In genomic region chr11:34313099-34313517, GRCh38 we compare ENCODE assay signal across 10 cellular contexts. TPM values are rescaled to one million over a fixed set of nuclear protein-coding genes. Genes with fewer than 3 reads are reported as not detected.
DNase-seq lines count a peak whose midpoint lies in the region; ATAC-seq, FAIRE-seq and TF ChIP-seq lines count a peak whose summit lies in the region.
"Had no signal": no experiment of that assay in that cellular context is flagged by ENCODE, and none has a peak within 500 bp of the region (broad histone marks: within the 10 kb centered on the region; RNA-seq: fewer than 3 reads in every experiment).

No MANE protein-coding gene starts in this region.

- peaks cover 3% of the 10 kb centered on the region for H3K36me3 Mint-ChIP-seq in astrocyte (ENCODE audit: low read depth, unreplicated experiment)

- H3K36me3 ChIP-seq in astrocyte (ENCODE audit: insufficient read depth, low read length) = no peaks in the 10 kb centered on the region
- H3K36me3 ChIP-seq: SJSA1 had no signal

- H3K4me3 ChIP-seq in astrocyte (ENCODE audit: insufficient read depth, low read depth, low read length) = no peak overlapping the region
- H3K4me3 ChIP-seq: SJSA1 had no signal

- FAIRE-seq in astrocyte (lab: Jason Lieb, UNC) = no peak

- no peak overlapping the region for H2AFZ ChIP-seq in astrocyte (ENCODE audit: low read depth, low read length)
- H2AFZ ChIP-seq: parathyroid adenoma had no signal

- H3K27ac Mint-ChIP-seq in astrocyte (ENCODE audit: unreplicated experiment) = no peak overlapping the region

- peaks cover 24% of the 10 kb centered on the region for H3K4me1 Mint-ChIP-seq in astrocyte (ENCODE audit: low read depth, unreplicated experiment)

- DNase-seq in EH (ENCODE audit: low read depth) = peak; percentile 4
- no peak for DNase-seq in astrocyte (ENCODE audit: low read depth)
- no peak for DNase-seq in middle frontal gyrus (ENCODE audit: extremely low spot score, low spot score)
- DNase-seq in NCI-H1417 treated with DMSO at 0.1 percent for 48 hours (lab: John Stamatoyannopoulos, UW) = no peak
- no peak for DNase-seq in activated CD4-positive, alpha-beta T cell treated with anti-CD3 and anti-CD28 coated beads, Interleukin-2, amount 50 U/mL, for 1 hour

- H3K27ac ChIP-seq in astrocyte (ENCODE audit: low read depth, low read length) = no peak overlapping the region
- H3K27ac ChIP-seq: parathyroid adenoma, SJSA1 had no signal

- H3K79me2 ChIP-seq in astrocyte (ENCODE audit: insufficient read depth, low read length) = peaks cover 26% of the 10 kb centered on the region
- H3K79me2 ChIP-seq: parathyroid adenoma had no signal

- H4K20me1 ChIP-seq in astrocyte (ENCODE audit: insufficient read depth, low read length) = peaks cover 68% of the 10 kb centered on the region

- H3K9me3 Mint-ChIP-seq in astrocyte (ENCODE audit: unreplicated experiment) = no peaks in the 10 kb centered on the region

- peaks cover 3% of the 10 kb centered on the region for H3K27me3 ChIP-seq in astrocyte (ENCODE audit: insufficient read depth, low read length)
- H3K27me3 ChIP-seq: SJSA1 had no signal

- no peaks in the 10 kb centered on the region for H3K27me3 Mint-ChIP-seq in astrocyte (ENCODE audit: low read depth, unreplicated experiment)

- H3K4me1 ChIP-seq in astrocyte (ENCODE audit: insufficient read depth, low read length) = peaks cover 15% of the 10 kb centered on the region
- H3K4me1 ChIP-seq: parathyroid adenoma had no signal

- H3K9ac ChIP-seq in astrocyte (ENCODE audit: low read length) = no peak overlapping the region
- H3K9ac ChIP-seq: parathyroid adenoma had no signal

- peak; percentile 85 for ATAC-seq in GM19043 (IDR thresholded peaks at IDR 0.05; ENCODE audit: low read depth, unreplicated experiment)
- ATAC-seq in HG03066 (IDR thresholded peaks at IDR 0.05; ENCODE audit: low read depth, unreplicated experiment) = peak; percentile 88
- ATAC-seq in HG02870 (IDR thresholded peaks at IDR 0.05; ENCODE audit: unreplicated experiment) = no peak

- H3K9me3 ChIP-seq in astrocyte (ENCODE audit: insufficient read depth, low read depth, low read length) = no peaks in the 10 kb centered on the region
- H3K9me3 ChIP-seq: SJSA1 had no signal

- no peak for TF ChIP-seq CTCF in astrocyte (IDR thresholded peaks at IDR 0.05; ENCODE audit: insufficient read depth, low read depth, low read length)

- H3K4me2 ChIP-seq in astrocyte (ENCODE audit: low read length) = no peak overlapping the region

- H3K4me3 Mint-ChIP-seq in astrocyte (ENCODE audit: unreplicated experiment) = peak overlapping the region; percentile 62

RNA-seq across cellular contexts. Expression of gene ABTB2, which starts 44.7 kb away (rescaled TPM):
- 12.2 and 14.1 TPM in 2 replicates for total RNA-seq in astrocyte
